In the genomic region with DNA sequence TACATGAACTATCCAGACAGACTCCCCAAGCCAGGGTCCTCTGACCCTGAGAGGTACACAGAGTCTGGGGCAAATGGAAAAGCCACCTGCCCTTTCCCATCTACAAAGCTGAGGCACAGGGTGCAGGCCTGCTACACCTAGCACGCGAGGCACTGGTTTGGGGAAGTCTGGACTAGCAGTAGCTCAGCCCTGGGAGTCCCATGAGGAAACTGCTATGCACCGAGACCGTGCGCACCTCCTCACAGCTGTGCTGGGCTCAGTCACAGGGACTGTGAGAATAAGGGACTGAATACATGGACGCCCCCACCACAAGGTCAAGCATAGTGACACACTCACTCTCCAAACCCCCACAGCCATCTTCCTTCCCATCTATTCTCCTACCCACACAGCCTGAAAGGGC, we compare ENCODE assay signal across 18 cellular contexts. TPM values are rescaled to one million over a fixed set of nuclear protein-coding genes. Genes with fewer than 3 reads are reported as not detected.
DNase-seq lines count a peak whose midpoint lies in the region; ATAC-seq and TF ChIP-seq lines count a peak whose summit lies in the region.
"Had no signal": no experiment of that assay in that cellular context is flagged by ENCODE, and none has a peak within 500 bp of the region (broad histone marks: within the 10 kb centered on the region; RNA-seq: fewer than 3 reads in every experiment).

No MANE protein-coding gene starts in this region.

- no peaks in the 10 kb centered on the region for H3K9me2 ChIP-seq in Karpas-422 (replicated peaks; ENCODE audit: insufficient read depth, low read length)

- peaks cover 23% of the 10 kb centered on the region for H3K4me1 ChIP-seq in Karpas-422 (ENCODE audit: low read length)
- H3K4me1 ChIP-seq: gastrocnemius medialis had no signal

- no peak overlapping the region for H3K4me3 ChIP-seq in GM12865 (ENCODE audit: low read depth, low read length)
- H3K4me3 ChIP-seq in Karpas-422 (ENCODE audit: low read length): no peak overlapping the region
- H3K4me3 ChIP-seq: gastrocnemius medialis, skin epidermis had no signal

- ATAC-seq in GM21723 (IDR thresholded peaks at IDR 0.05; ENCODE audit: unreplicated experiment): peak; percentile 69
- ATAC-seq: gastrocnemius medialis; stimulated activated naive CD8-positive, alpha-beta T cell treated with anti-CD3 and anti-CD28 coated beads, Interleukin-15, Interleukin-2, amounts not matched to agents 100 U/mL and 50 U/mL, for 24 hours had no signal

- no peaks in the 10 kb centered on the region for H3K27me3 ChIP-seq in Karpas-422 (ENCODE audit: low read length)
- H3K27me3 ChIP-seq: gastrocnemius medialis had no signal

- DNase-seq in GM12865 (ENCODE audit: low read depth) (peak; percentile 26), Karpas-422 (peak; percentile 84), mesenteric fat pad (ENCODE audit: low spot score) (peak; percentile 53), NCI-H748 treated with DMSO at 0.1 percent for 48 hours (lab: John Stamatoyannopoulos, UW) (no peak), NCI-H345 (lab: John Stamatoyannopoulos, UW) (no peak), GF-D8 (lab: John Stamatoyannopoulos, UW) (no peak), foreskin melanocyte (no peak)
- DNase-seq: activated naive CD8-positive, alpha-beta T cell treated with anti-CD3 and anti-CD28 coated beads, Interleukin-2, amount 50 U/mL, for 24 hours; activated T-cell treated with anti-CD3 and anti-CD28 coated beads, Interleukin-2, amount 50 U/mL, for 24 hours; gastrocnemius medialis; IMR-90; mammary epithelial cell; NCI-H510A; stimulated activated naive CD8-positive, alpha-beta T cell treated with anti-CD3 and anti-CD28 coated beads, Interleukin-15, Interleukin-2, amounts not matched to agents 100 U/mL and 50 U/mL, for 24 hours had no signal

- no peak for TF ChIP-seq CTCF in GM12865 (IDR thresholded peaks at IDR 0.05; ENCODE audit: insufficient read depth, low read depth, low read length, missing control alignments)

- no peaks in the 10 kb centered on the region for H4K20me1 ChIP-seq in Karpas-422 (ENCODE audit: insufficient read depth, low read depth, low read length)

- H3K79me2 ChIP-seq in Karpas-422 (ENCODE audit: low read length): no peaks in the 10 kb centered on the region

- H3K27ac ChIP-seq in Karpas-422 (ENCODE audit: low read length): no peak overlapping the region
- H3K27ac ChIP-seq: gastrocnemius medialis, skin epidermis had no signal

- no peak overlapping the region for H2AFZ ChIP-seq in Karpas-422 (ENCODE audit: low read length)

- H3K4me2 ChIP-seq in Karpas-422 (ENCODE audit: low read depth, low read length, poor library complexity, severe bottlenecking): peak overlapping the region; percentile 34

- no peaks in the 10 kb centered on the region for H3K9me3 ChIP-seq in Karpas-422 (ENCODE audit: low read length)
- H3K9me3 ChIP-seq: Caco-2, gastrocnemius medialis had no signal

- no peaks in the 10 kb centered on the region for H3K36me3 ChIP-seq in Karpas-422 (ENCODE audit: insufficient read depth, low read length)
- H3K36me3 ChIP-seq: gastrocnemius medialis had no signal

- no peak overlapping the region for H3K9ac ChIP-seq in Karpas-422 (ENCODE audit: low read length)

RNA-seq across cellular contexts. Expression of a gene that starts 8.2 kb away (rescaled TPM):
- total RNA-seq in Karpas-422 (2014; rRNA removed; shearing (Covaris generic); ENCODE audit: low replicate concordance): not detected in 2 replicates
- 0.13 TPM for total RNA-seq in mesenteric fat pad
- total RNA-seq: chondrocyte, IMR-90 had no signal

Comparison
In these comparisons a context has a peak if more than half of its experiments do, and no peak if none do; other contexts are left out.
1. DNase-seq: peak in GM12865 (single experiment), Karpas-422 (single experiment) and mesenteric fat pad (single experiment); none in NCI-H748 treated with DMSO at 0.1 percent for 48 hours (single experiment), NCI-H345 (single experiment), GF-D8 (single experiment) and foreskin melanocyte (single experiment).